In the genomic region with DNA sequence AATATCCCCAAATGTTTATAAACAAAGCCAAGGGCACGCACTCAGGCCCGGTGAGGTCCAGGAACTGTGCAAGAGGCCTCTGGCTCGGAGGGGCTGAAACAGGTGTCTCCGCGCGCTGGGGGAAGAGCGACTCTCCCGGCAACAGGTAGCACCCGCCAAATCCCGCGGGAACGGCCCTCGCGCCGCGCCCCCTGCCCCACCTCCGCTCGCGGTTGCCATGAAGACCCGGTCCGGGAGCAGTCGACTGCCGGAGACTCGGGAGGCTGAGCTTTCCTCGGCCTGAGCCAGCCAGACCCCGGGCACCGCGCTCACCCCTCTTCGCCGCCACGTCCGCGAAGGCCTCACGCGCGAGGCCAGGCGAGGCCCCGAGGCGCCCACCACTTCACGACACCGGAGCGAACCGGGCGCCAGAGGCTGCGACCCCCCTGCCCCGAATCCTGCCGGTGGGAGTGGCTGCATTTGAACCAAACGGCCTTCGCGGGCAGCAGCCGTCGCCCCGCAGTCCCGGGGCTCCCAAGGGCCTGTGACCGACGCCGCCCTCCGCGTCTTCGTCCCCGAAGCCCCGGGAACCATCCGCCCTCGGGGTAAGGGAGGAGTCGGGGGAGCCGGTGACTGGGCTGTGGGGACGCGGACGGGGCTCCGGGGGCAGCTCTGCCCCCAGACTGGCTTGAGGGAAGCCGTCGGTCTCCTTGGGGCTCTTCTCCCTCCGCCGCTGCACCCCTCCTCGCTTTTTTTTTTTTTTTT, we compare ENCODE assay signal across 8 cellular contexts. TPM values are rescaled to one million over a fixed set of nuclear protein-coding genes. Genes with fewer than 3 reads are reported as not detected.
DNase-seq lines count a peak whose midpoint lies in the region; ATAC-seq, FAIRE-seq and TF ChIP-seq lines count a peak whose summit lies in the region.

A gene with protein sequence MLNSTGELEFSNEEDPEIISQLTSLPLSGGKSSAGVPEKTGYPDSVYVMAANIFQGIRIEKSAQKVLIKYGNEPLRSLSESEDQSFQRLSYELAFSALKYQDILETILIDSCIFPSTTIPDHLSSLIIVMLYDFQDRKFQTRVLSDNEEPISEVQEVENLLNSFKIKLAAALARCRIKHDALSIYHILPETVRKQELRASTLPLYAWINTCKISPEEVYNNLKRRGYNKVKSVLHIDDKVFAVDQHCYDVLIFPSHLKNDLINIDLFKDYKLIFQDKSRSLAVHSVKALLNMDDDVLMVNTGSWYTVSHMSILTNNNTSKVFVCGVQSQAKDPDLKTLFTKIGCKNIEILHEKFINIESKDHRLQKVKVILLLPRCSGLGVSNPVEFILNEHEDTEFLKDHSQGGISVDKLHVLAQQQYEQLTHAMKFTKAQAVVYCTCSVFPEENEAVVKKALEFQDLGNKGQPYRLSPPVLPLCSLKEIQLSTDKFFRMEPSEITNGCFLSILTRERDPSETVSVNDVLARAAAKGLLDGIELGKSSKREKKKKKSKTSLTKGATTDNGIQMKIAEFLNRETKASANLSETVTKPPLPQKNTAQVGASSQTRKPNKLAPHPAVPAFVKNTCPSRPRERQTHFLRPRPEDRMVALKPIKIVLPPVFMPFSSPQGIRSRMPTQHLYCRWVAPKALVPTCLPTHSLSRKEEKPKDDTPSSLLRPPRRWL (plus strand): TSS at position 239 of the 744 bp plus-strand sequence. CDS start 739 bp downstream, outside the sequence.

- H3K36me3 ChIP-seq in K562 (ENCODE audit: control insufficient read depth, insufficient read depth, low read length) (no peaks in the 10 kb centered on the region), kidney epithelial cell (ENCODE audit: control insufficient read depth, insufficient read depth, low read length) (no peaks in the 10 kb centered on the region)

- in situ Hi-C loops in K562 (cut with MboI): no loop called here

- DNase-seq in Daoy (ENCODE audit: low read depth) (peak; percentile 65), NCI-H69 (lab: John Stamatoyannopoulos, UW) (peak; percentile 93), K562 (ENCODE audit: extremely low read depth in 1 of 4, low spot score in 3 of 4) (no peak), kidney epithelial cell (ENCODE audit: low read depth) (peak; percentile 28), RCC 7860 (ENCODE audit: low spot score) (no peak)
- peak; percentile 25 for DNase-seq in stimulated activated CD4-positive, alpha-beta T cell treated with anti-CD3 and anti-CD28 coated beads, Interleukin-1b, Interleukin-23, amount 100 ng/mL, for 48 hours

- TF ChIP-seq EP300 in K562 (IDR thresholded peaks at IDR 0.05; ENCODE audit: low read length): no peak

- H3K27ac ChIP-seq in K562 (ENCODE audit: extremely low read depth, low read depth, low read length): no peak within 1 kb of the TSS

- H3K4me2 ChIP-seq in K562 (ENCODE audit: insufficient read depth, low read length): no peak within 1 kb of the TSS

- no peak for TF ChIP-seq POLR2A in K562 (conservative IDR thresholded peaks at IDR 0.05)

- no peaks in the 10 kb centered on the region for H4K20me1 ChIP-seq in K562 (replicated peaks; ENCODE audit: control insufficient read depth, insufficient read depth, low read length)

- peak; percentile 64 for ATAC-seq in HG02678 (IDR thresholded peaks at IDR 0.05; ENCODE audit: unreplicated experiment)
- ATAC-seq in K562: peak; percentile 23; the same call in 2 of the 3 replicates
- no peak for ATAC-seq in HG03571 (IDR thresholded peaks at IDR 0.05; ENCODE audit: unreplicated experiment)

- 0 out of 2 replicates have a peak within 1 kb of the TSS, but pooled peaks have one; percentile 0 for H2AFZ ChIP-seq in K562 (ENCODE audit: low read depth, low read length)

- peaks cover 0 to 8% of the 10 kb centered on the region in 2 experiments; a peak in 2 of 5 replicates for H3K4me1 ChIP-seq in K562 (replicated peaks in 1 of 2; ENCODE audit: control insufficient read depth in 2 of 2, insufficient read depth in 2 of 2, low read length in 2 of 2)

- no peak for TF ChIP-seq CTCF in K562 (IDR thresholded peaks at IDR 0.05 in 2 of 3, conservative IDR thresholded peaks at IDR 0.05 in 1 of 3; ENCODE audit: insufficient read depth in 2 of 3, low read depth in 1 of 3, low read length in 3 of 3)
- TF ChIP-seq CTCF in kidney epithelial cell (IDR thresholded peaks at IDR 0.05; ENCODE audit: insufficient read depth, low read length, poor library complexity, severe bottlenecking): no peak

- WGBS in K562 (ENCODE audit: insufficient coverage, low coverage, missing lambda C conversion rate): 33% methylated on average over 44 of the region's 75 CpGs

- no peak within 1 kb of the TSS for H3K4me3 ChIP-seq in K562
- peak within 1 kb of the TSS; percentile 76 for H3K4me3 ChIP-seq in kidney epithelial cell (ENCODE audit: low read depth, low read length)

- CTCF ChIA-PET in K562 (lab: Yijun Ruan, JAX; ENCODE audit: low intra/inter-chr PET ratio): no interaction called here

- H3K9me1 ChIP-seq in K562 (ENCODE audit: control insufficient read depth, insufficient read depth, low read length): no peaks in the 10 kb centered on the region

- H3K79me2 ChIP-seq in K562 (ENCODE audit: control insufficient read depth, insufficient read depth, low read length): no peaks in the 10 kb centered on the region

- peaks cover 21 to 23% of the 10 kb centered on the region in 2 experiments; a peak in 4 of 5 replicates for H3K27me3 ChIP-seq in K562 (ENCODE audit: control insufficient read depth in 2 of 2, insufficient read depth in 2 of 2, low read length in 2 of 2)
- no peaks in the 10 kb centered on the region for H3K27me3 ChIP-seq in kidney epithelial cell (ENCODE audit: control insufficient read depth, insufficient read depth, low read length)

- TF ChIP-seq RAD21 in K562 (CRISPR knock-in tag; conservative IDR thresholded peaks at IDR 0.05 in 1 of 2, IDR thresholded peaks at IDR 0.05 in 1 of 2): no peak

- intact Hi-C loops in K562 (cut with micrococcal nuclease): no loop called here

- no peaks in the 10 kb centered on the region for H3K9me3 ChIP-seq in K562 (replicated peaks; ENCODE audit: control insufficient read depth, insufficient read depth, low read depth, low read length)

- no peak for FAIRE-seq in K562 (lab: Jason Lieb, UNC)
- FAIRE-seq in RCC 7860 (lab: Jason Lieb, UNC): no peak

- POLR2A ChIA-PET in K562 (lab: Yijun Ruan, JAX): no interaction called here

- BruUV-seq in K562 (replicated peaks; lab: Mats Ljungman, UMichigan): no TSS peak

- H3K9ac ChIP-seq in K562 (ENCODE audit: insufficient read depth in 1 of 2, low read depth in 2 of 2, low read length in 2 of 2): no peak within 1 kb of the TSS

TF ChIP-seq in K562, 482 proteins besides CTCF, POLR2A, EP300 and RAD21:
- TF ChIP-seq, protein P1, sequence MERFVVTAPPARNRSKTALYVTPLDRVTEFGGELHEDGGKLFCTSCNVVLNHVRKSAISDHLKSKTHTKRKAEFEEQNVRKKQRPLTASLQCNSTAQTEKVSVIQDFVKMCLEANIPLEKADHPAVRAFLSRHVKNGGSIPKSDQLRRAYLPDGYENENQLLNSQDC (CRISPR knock-in tag; IDR thresholded peaks at IDR 0.05): no peak
- peak; percentile 48 for TF ChIP-seq CHD2 (IDR thresholded peaks at IDR 0.05; ENCODE audit: low read depth, low read length)

RNA-seq across cellular contexts. Expression of the gene that starts here (rescaled TPM):
- 0.51 and 3.0 TPM in 2 replicates for total RNA-seq in Daoy (2014; rRNA removed; shearing (Covaris generic))
- not detected in 2 replicates for total RNA-seq in K562 (2011; cell fraction: chromatin; rRNA removed; ENCODE audit: low replicate concordance)
- not detected in 2 replicates for total RNA-seq in K562 (2011; cell fraction: nucleolus; rRNA removed)
- total RNA-seq in K562 (2011; cell fraction: nucleoplasm; rRNA removed): not detected in 2 replicates
- total RNA-seq in K562 (2014; rRNA removed) (not detected in 2 replicates), K562 (2014; rRNA removed; fragmentation: Illumina TruSeq; extraction: Trizol) (not detected in 2 replicates), K562 (2015; rRNA removed; fragmentation: Illumina TruSeq; extraction: Trizol) (not detected in 2 replicates), K562 (2021) (not detected in 2 replicates), kidney epithelial cell (8.9 and 9.9 TPM in 2 replicates)
- polyA plus RNA-seq in K562 (2011; rRNA removed) (not detected in 2 replicates), K562 (2014; fragmentation: Illumina TruSeq; extraction: Trizol) (not detected in 2 replicates), K562 (2014; fragmentation: Nextera tagmentation; extraction: Ambion mirVana) (not detected), K562 (2014; rRNA removed) (not detected in 2 replicates)
- not detected in 2 replicates for polyA plus RNA-seq in K562 (2011; cell fraction: cytosol; rRNA removed)
- not detected in 2 replicates for polyA plus RNA-seq in K562 (2011; cell fraction: nucleus; rRNA removed)
- 0.10 TPM in 1 of 2 replicates, not detected in the other for polyA plus RNA-seq in K562 (2012)
- not detected in 2 replicates for polyA minus RNA-seq in K562 (2011; rRNA and poly(A)+ RNA removed)
- not detected in 2 replicates for polyA minus RNA-seq in K562 (2011; cell fraction: cytosol; rRNA and poly(A)+ RNA removed)
- not detected in 2 replicates for polyA minus RNA-seq in K562 (2011; cell fraction: nucleus; rRNA and poly(A)+ RNA removed)

Comparison
In these comparisons a context has a peak if more than half of its experiments do, and no peak if none do; other contexts are left out.
1. Peak in ATAC-seq in K562; RNA of the gene not detected or under 1 TPM.
2. DNase-seq: peak in Daoy (single experiment), NCI-H69 (single experiment), kidney epithelial cell (single experiment) and stimulated activated CD4-positive, alpha-beta T cell treated with anti-CD3 and anti-CD28 coated beads, Interleukin-1b, Interleukin-23, amount 100 ng/mL, for 48 hours (single experiment); none in K562 (0 of 4) and RCC 7860 (single experiment).